24 cellular contexts compared by ENCODE assay signal in genomic region chr10:87683356-87683755, GRCh38.
"Had no signal": no experiment of that assay in that cellular context is flagged by ENCODE, and none has a peak within 500 bp of the region (broad histone marks: within the 10 kb centered on the region; RNA-seq: fewer than 3 reads in every experiment).

No MANE protein-coding gene starts in this region.

- ATAC-seq: gastrocnemius medialis, heart right ventricle, left cardiac atrium, left lung, left ventricle myocardium superior, lower lobe of right lung, mucosa of descending colon had no signal

- H3K36me3 ChIP-seq: esophagus muscularis mucosa, gastrocnemius medialis, left lung, lower lobe of right lung had no signal

- DNase-seq: dermis blood vessel endothelial cell; dorsolateral prefrontal cortex; effector CD4-positive, alpha-beta T cell; effector memory CD4-positive, alpha-beta T cell; foreskin fibroblast; foreskin melanocyte; gastrocnemius medialis; glutamatergic neuron; head of caudate nucleus; heart right ventricle; hypothalamus; immature natural killer cell; left cardiac atrium; left lung; left ventricle myocardium superior; lower lobe of right lung; mesenchymal stem cell; mucosa of descending colon; naive B cell had no signal

- H3K27me3 ChIP-seq: dorsolateral prefrontal cortex, esophagus muscularis mucosa, gastrocnemius medialis, heart right ventricle, left lung had no signal

- FAIRE-seq: colon, endothelial cell of umbilical vein, keratinocyte had no signal

- H3K4me3 ChIP-seq: coronary artery, dorsolateral prefrontal cortex, esophagus muscularis mucosa, gastrocnemius medialis, heart right ventricle, left lung, lower lobe of right lung, mucosa of descending colon had no signal

- H3K27ac ChIP-seq: coronary artery, dorsolateral prefrontal cortex, esophagus muscularis mucosa, gastrocnemius medialis, heart right ventricle, left lung, lower lobe of right lung had no signal

- H3K9me3 ChIP-seq: esophagus muscularis mucosa, gastrocnemius medialis, heart right ventricle, left lung, lower lobe of right lung, mucosa of descending colon had no signal
